ENCODE assay signal across 20 cellular contexts in the genomic region with DNA sequence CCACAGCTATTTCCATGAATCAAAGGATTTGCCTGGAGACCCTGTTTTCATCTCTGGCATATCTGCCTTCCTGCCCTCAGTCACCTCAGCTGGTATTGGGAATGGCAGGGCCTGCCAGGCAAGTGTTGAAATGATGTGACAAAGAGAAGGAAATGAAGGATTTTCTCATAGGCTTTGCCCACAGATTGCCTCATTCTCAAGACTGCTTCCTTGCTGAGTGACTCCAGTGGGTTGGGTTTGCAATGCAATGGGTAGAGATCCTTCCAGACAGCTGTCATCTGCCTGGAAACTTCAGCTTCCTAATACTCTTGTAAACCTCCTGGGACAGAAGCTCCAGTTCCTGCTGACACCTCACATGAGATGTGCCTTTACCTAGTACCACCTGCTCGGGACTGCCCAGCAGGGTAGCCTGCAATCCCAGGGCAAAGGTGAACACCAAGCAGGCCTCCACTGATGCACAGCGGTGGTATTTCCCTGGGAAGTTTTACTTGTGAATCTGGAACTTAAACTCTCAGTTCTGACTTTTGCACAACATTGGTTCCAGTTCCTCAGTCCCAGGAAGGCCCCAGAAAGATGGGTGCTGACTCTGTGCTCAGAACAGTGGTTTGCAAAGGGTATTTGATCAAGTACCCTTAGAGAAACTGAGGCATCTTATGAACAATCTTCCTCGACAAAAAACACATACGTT.
DNase-seq lines count a peak whose midpoint lies in the region; ATAC-seq, FAIRE-seq and TF ChIP-seq lines count a peak whose summit lies in the region.
"Had no signal": no experiment of that assay in that cellular context is flagged by ENCODE, and none has a peak within 500 bp of the region (broad histone marks: within the 10 kb centered on the region; RNA-seq: fewer than 3 reads in every experiment).

No MANE protein-coding gene starts in this region.

- no peaks in the 10 kb centered on the region for H4K20me1 ChIP-seq in smooth muscle cell (ENCODE audit: low read depth)

- no peaks in the 10 kb centered on the region for H3K4me1 ChIP-seq in smooth muscle cell (ENCODE audit: low read depth)

- H3F3A ChIP-seq in smooth muscle cell (ENCODE audit: low read depth), result no peaks in the 10 kb centered on the region

- H3K27ac ChIP-seq in epithelial cell of prostate (peak overlapping the region; percentile 34), smooth muscle cell (ENCODE audit: low read depth) (peak overlapping the region; percentile 6)
- H3K27ac ChIP-seq: C4-2B, tibial nerve had no signal

- H3K4me2 ChIP-seq in smooth muscle cell, result no peak overlapping the region
- H3K4me2 ChIP-seq: GM23338 had no signal

- no peak for TF ChIP-seq POLR2A in GM12891 (IDR thresholded peaks at IDR 0.05; ENCODE audit: low read depth, low read length)

- H3K9ac ChIP-seq in smooth muscle cell (ENCODE audit: low read depth), result no peak overlapping the region

- no peaks in the 10 kb centered on the region for H3K27me3 ChIP-seq in smooth muscle cell (ENCODE audit: low read depth)
- H3K27me3 ChIP-seq: tibial nerve had no signal

- H3K36me3 ChIP-seq in smooth muscle cell (ENCODE audit: low read depth), result no peaks in the 10 kb centered on the region
- H3K36me3 ChIP-seq: tibial nerve had no signal

- no peaks in the 10 kb centered on the region for H3K79me2 ChIP-seq in smooth muscle cell (ENCODE audit: low read depth)

- FAIRE-seq in GM12891 (lab: Jason Lieb, UNC), result peak; percentile 45
- FAIRE-seq: keratinocyte had no signal

- no peak overlapping the region for H2AFZ ChIP-seq in smooth muscle cell (ENCODE audit: low read depth)

- TF ChIP-seq CTCF in smooth muscle cell (IDR thresholded peaks at IDR 0.05; ENCODE audit: borderline replicate concordance, insufficient read depth, poor library complexity, severe bottlenecking) (no peak), GM20000 (IDR thresholded peaks at IDR 0.05; ENCODE audit: extremely low read depth, missing control alignments) (no peak)

- no peaks in the 10 kb centered on the region for H3K9me3 ChIP-seq in smooth muscle cell (replicated peaks; ENCODE audit: low read depth)
- H3K9me3 ChIP-seq: tibial nerve had no signal

- DNase-seq in GM12891 (ENCODE audit: insufficient read length, low spot score) (no peak), LHCN-M2 (ENCODE audit: low read depth) (peak; percentile 56), epithelial cell of prostate (ENCODE audit: low read depth, low spot score) (peak; percentile 22), smooth muscle cell (lab: John Stamatoyannopoulos, UW; ENCODE audit: unreplicated experiment) (no peak), GM20000 (ENCODE audit: low spot score) (no peak)
- DNase-seq: activated CD4-positive, alpha-beta T cell treated with anti-CD3 and anti-CD28 coated beads for 4 hours; activated CD8-positive, alpha-beta memory T cell treated with anti-CD3 and anti-CD28 coated beads, Interleukin-2, amount 50 U/mL, for 48 hours; anterior cingulate cortex; DMS53; erythroblast; KG1; NCI-H1092 treated with DMSO at 0.1 percent for 48 hours; OCI-M1 had no signal

- 98% methylated on average over 4 of the region's 4 CpGs for WGBS in smooth muscle cell (ENCODE audit: low lambda C conversion rate)

- ATAC-seq in GM21529 (IDR thresholded peaks at IDR 0.05; ENCODE audit: unreplicated experiment) (no peak), GM21381 (IDR thresholded peaks at IDR 0.05; ENCODE audit: unreplicated experiment) (no peak)
- ATAC-seq: GM23338; stimulated activated effector memory CD8-positive, alpha-beta T cell treated with anti-CD3 and anti-CD28 coated beads, Interleukin-12 subunit alpha, Interleukin-12 subunit beta, amount 100 ng/mL, for 72 hours had no signal

- no peak overlapping the region for H3K4me3 ChIP-seq in smooth muscle cell
- H3K4me3 ChIP-seq: GM23338, tibial nerve had no signal

TF ChIP-seq in GM12891, 5 proteins besides CTCF, POLR2A, EP300 and RAD21:
- TF ChIP-seq PAX5 (IDR thresholded peaks at IDR 0.05; ENCODE audit: insufficient read depth, low read length, severe bottlenecking) (no peak), SPI1 (IDR thresholded peaks at IDR 0.05; ENCODE audit: low read depth, low read length) (peak; percentile 81)

Comparison
In these comparisons a context has a peak if more than half of its experiments do, and no peak if none do; other contexts are left out.
1. DNase-seq: peak in LHCN-M2 (single experiment) and epithelial cell of prostate (single experiment); none in GM12891 (single experiment), smooth muscle cell (single experiment) and GM20000 (single experiment).